28 cellular contexts compared by ENCODE assay signal in the genomic region with DNA sequence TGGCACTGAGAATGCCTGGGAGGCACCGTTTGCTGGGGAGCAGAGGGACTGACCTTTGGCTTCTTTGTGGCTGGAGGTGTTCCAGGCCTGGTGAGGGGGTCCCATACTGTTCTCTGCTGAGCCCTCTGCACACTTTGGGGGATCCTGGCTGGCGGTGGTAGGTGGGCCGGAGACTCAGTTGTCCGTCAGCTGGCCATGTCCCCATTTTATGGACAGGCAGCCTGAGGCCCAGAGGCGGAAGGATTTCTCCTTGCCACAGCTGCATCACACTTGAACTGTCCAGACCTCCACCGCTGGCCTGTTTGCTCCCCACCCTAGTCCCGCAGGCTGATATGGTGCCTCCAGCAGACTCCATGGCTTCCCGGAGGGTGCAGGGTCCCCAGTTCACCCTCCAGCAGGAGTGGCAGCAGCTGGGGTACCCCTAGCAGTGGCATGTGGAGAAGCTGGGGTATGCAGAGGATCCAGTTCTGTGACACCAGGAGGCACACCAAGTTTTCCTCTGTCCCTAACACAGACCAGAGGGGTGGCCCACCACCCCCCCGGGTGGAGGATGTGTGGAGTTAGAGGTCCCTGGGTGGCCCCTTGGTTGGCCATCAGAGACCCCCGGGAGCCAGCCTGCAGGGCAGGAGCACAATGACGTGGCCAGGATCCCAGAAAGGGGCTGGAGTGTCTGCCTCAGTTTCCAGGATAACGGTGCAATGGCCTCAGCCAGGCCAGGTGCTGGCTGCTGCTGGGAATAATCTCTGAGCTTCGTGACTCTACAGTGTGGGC. TPM values are rescaled to one million over a fixed set of nuclear protein-coding genes. Genes with fewer than 3 reads are reported as not detected.
A peak's percentile ranks its signal among the peaks of the same experiment; 100 is the strongest.
DNase-seq lines count a peak whose midpoint lies in the region; ATAC-seq, FAIRE-seq and TF ChIP-seq lines count a peak whose summit lies in the region.
"Had no signal": no experiment of that assay in that cellular context is flagged by ENCODE, and none has a peak within 500 bp of the region (broad histone marks: within the 10 kb centered on the region; RNA-seq: fewer than 3 reads in every experiment).

No MANE protein-coding gene starts in this region.

- intact Hi-C loops in kidney (cut with DNase I): no loop called here

- H3K9me3 ChIP-seq in Karpas-422 (ENCODE audit: low read length) (no peaks in the 10 kb centered on the region), kidney (ENCODE audit: control insufficient read depth in 1 of 2, low read length in 2 of 2) (no peaks in the 10 kb centered on the region)
- H3K9me3 ChIP-seq: BE2C, heart right ventricle, neutrophil, SJSA1 had no signal

- ATAC-seq in HG03045 (IDR thresholded peaks at IDR 0.05; ENCODE audit: unreplicated experiment) (no peak), HG02759 (IDR thresholded peaks at IDR 0.05; ENCODE audit: unreplicated experiment) (no peak)
- ATAC-seq: GM23338, heart right ventricle, Panc1, T-helper 17 cell had no signal

- no peaks in the 10 kb centered on the region for H3K27me3 ChIP-seq in Karpas-422 (ENCODE audit: low read length)
- H3K27me3 ChIP-seq: BE2C, heart right ventricle, neutrophil, SJSA1 had no signal

- H3K4me1 ChIP-seq in Karpas-422 (ENCODE audit: low read length) (peaks cover 97% of the 10 kb centered on the region), kidney (ENCODE audit: control insufficient read depth in 1 of 2, insufficient read depth in 1 of 2, low read depth in 1 of 2, low read length in 2 of 2) (peaks cover 9 to 21% of the 10 kb centered on the region in 2 donors)
- H3K4me1 ChIP-seq: SJSA1 had no signal

- H3K9me2 ChIP-seq in Karpas-422 (replicated peaks; ENCODE audit: insufficient read depth, low read length): no peaks in the 10 kb centered on the region

- H3K79me2 ChIP-seq in Karpas-422 (ENCODE audit: low read length): peaks cover 13% of the 10 kb centered on the region

- H3K4me2 ChIP-seq in Karpas-422 (ENCODE audit: low read depth, low read length, poor library complexity, severe bottlenecking): no peak overlapping the region
- H3K4me2 ChIP-seq: GM23338 had no signal

- no peak for TF ChIP-seq CTCF in kidney (IDR thresholded peaks at IDR 0.05; ENCODE audit: borderline replicate concordance, extremely low read depth, insufficient read depth)

- no peaks in the 10 kb centered on the region for H3K36me3 ChIP-seq in Karpas-422 (ENCODE audit: insufficient read depth, low read length)
- H3K36me3 ChIP-seq in kidney (ENCODE audit: control insufficient read depth in 1 of 2, insufficient read depth in 2 of 2, low read length in 2 of 2): peaks cover 0 to 9% of the 10 kb centered on the region in 2 donors
- H3K36me3 ChIP-seq: BE2C had no signal

- FAIRE-seq in kidney (lab: Jason Lieb, UNC): no peak

- H2AFZ ChIP-seq in Karpas-422 (ENCODE audit: low read length): no peak overlapping the region
- H2AFZ ChIP-seq: GM23338 had no signal

- peaks cover 15% of the 10 kb centered on the region; the same call in 1 of the 2 replicates for H4K20me1 ChIP-seq in Karpas-422 (ENCODE audit: insufficient read depth, low read depth, low read length)

- peak overlapping the region; percentile 83 for H3K27ac ChIP-seq in Karpas-422 (ENCODE audit: low read length)
- H3K27ac ChIP-seq in kidney (ENCODE audit: low read depth in 2 of 2, low read length in 2 of 2): no peak overlapping the region
- H3K27ac ChIP-seq in substantia nigra (ENCODE audit: low read depth, low read length, poor library complexity, severe bottlenecking): peak overlapping the region; percentile 82
- H3K27ac ChIP-seq: epithelial cell of prostate, heart right ventricle, neutrophil, SJSA1 had no signal

- peak; percentile 14 for DNase-seq in activated T-cell treated with anti-CD3 and anti-CD28 coated beads, Interleukin-2, amount 50 U/mL, for 1 hour
- no peak for DNase-seq in activated T-cell treated with anti-CD3 and anti-CD28 coated beads, Interleukin-2, amount 50 U/mL, for 48 hours
- DNase-seq in Karpas-422: no peak
- peak; percentile 54 for DNase-seq in kidney
- DNase-seq in substantia nigra (lab: John Stamatoyannopoulos, UW): no peak
- no peak for DNase-seq in activated CD4-positive, alpha-beta T cell treated with anti-CD3 and anti-CD28 coated beads for 4 hours
- DNase-seq: activated CD8-positive, alpha-beta memory T cell treated with anti-CD3 and anti-CD28 coated beads, Interleukin-2, amount 50 U/mL, for 48 hours; activated naive CD4-positive, alpha-beta T cell; amygdala; BE2C; caudate nucleus; heart right ventricle; NCI-H1436; NCI-H510A treated with DMSO at 0.1 percent for 48 hours; NK-92 treated with Interleukin-12 subunit alpha and Interleukin-12 subunit beta, amount 100 ng/mL, for 24 hours; stimulated activated CD4-positive, alpha-beta T cell treated with anti-CD3 and anti-CD28 coated beads, Interleukin-4, amount 100 ng/mL, for 4 hours; T-helper 17 cell had no signal

- H3K4me3 ChIP-seq in Karpas-422 (ENCODE audit: low read length): no peak overlapping the region
- no peak overlapping the region for H3K4me3 ChIP-seq in kidney (ENCODE audit: low read length in 2 of 2)
- H3K4me3 ChIP-seq: GM23338, heart right ventricle, SJSA1 had no signal

- peak overlapping the region; percentile 49 for H3K9ac ChIP-seq in Karpas-422 (ENCODE audit: low read length)
- no peak overlapping the region for H3K9ac ChIP-seq in kidney (ENCODE audit: low read length in 2 of 2)

RNA-seq across cellular contexts. Expression of a gene that starts 14.8 kb away (rescaled TPM):
- 29.4 and 83.8 TPM in 2 replicates for total RNA-seq in Karpas-422 (2014; rRNA removed; shearing (Covaris generic); ENCODE audit: low replicate concordance)
- 152 TPM for total RNA-seq in kidney
- polyA plus RNA-seq in kidney (ENCODE audit: insufficient read depth, low read depth, low replicate concordance): 88.5 TPM

RNA-seq across cellular contexts. Expression of a gene that starts 31.6 kb away (rescaled TPM):
- total RNA-seq in Karpas-422 (2014; rRNA removed; shearing (Covaris generic); ENCODE audit: low replicate concordance): not detected in 2 replicates
- not detected for total RNA-seq in kidney
- polyA plus RNA-seq in kidney (ENCODE audit: insufficient read depth, low read depth, low replicate concordance): 1.0 TPM
- total RNA-seq: A172, Daoy, dermis microvascular lymphatic vessel endothelial cell, GM23338, heart right ventricle, M059J, SJSA1, T-helper 17 cell had no signal
- polyA plus RNA-seq: GM23338, heart right ventricle had no signal

RNA-seq across cellular contexts. Expression of a gene that starts 52.5 kb away (rescaled TPM):
- 95.9 and 115 TPM in 2 replicates for total RNA-seq in Karpas-422 (2014; rRNA removed; shearing (Covaris generic); ENCODE audit: low replicate concordance)
- total RNA-seq in kidney: 60.4 TPM
- 34.2 TPM for polyA plus RNA-seq in kidney (ENCODE audit: insufficient read depth, low read depth, low replicate concordance)

Comparison
In these comparisons a context has a peak if more than half of its experiments do, and no peak if none do; other contexts are left out.
1. DNase-seq: peak in activated T-cell treated with anti-CD3 and anti-CD28 coated beads, Interleukin-2, amount 50 U/mL, for 1 hour (single experiment) and kidney (single experiment); none in activated T-cell treated with anti-CD3 and anti-CD28 coated beads, Interleukin-2, amount 50 U/mL, for 48 hours (0 of 2), Karpas-422 (single experiment), substantia nigra (0 of 49) and activated CD4-positive, alpha-beta T cell treated with anti-CD3 and anti-CD28 coated beads for 4 hours (0 of 2).
2. H3K27ac ChIP-seq: peak in Karpas-422 (single experiment) and substantia nigra (single experiment); none in kidney (0 of 2).